ENCODE assay signal across 13 cellular contexts in genomic region chr1:207876129-207876528, GRCh38. TPM values are rescaled to one million over a fixed set of nuclear protein-coding genes. Genes with fewer than 3 reads are reported as not detected.
A peak's percentile ranks its signal among the peaks of the same experiment; 100 is the strongest.
DNase-seq lines count a peak whose midpoint lies in the region; ATAC-seq and TF ChIP-seq lines count a peak whose summit lies in the region.
"Had no signal": no experiment of that assay in that cellular context is flagged by ENCODE, and none has a peak within 500 bp of the region (broad histone marks: within the 10 kb centered on the region; RNA-seq: fewer than 3 reads in every experiment).

No MANE protein-coding gene starts in this region.

- no peak overlapping the region for H3K9ac ChIP-seq in MM.1S (ENCODE audit: low read length)
- H3K9ac ChIP-seq: BLaER1 had no signal

- TF ChIP-seq CTCF in cardiac muscle cell (IDR thresholded peaks at IDR 0.05; ENCODE audit: low read depth, low read length) (peak; percentile 23), MM.1S (IDR thresholded peaks at IDR 0.05; ENCODE audit: low read length) (peak; percentile 31; the same call in 1 of the 2 replicates), psoas muscle (IDR thresholded peaks at IDR 0.05) (peak; percentile 5)

- no peak for DNase-seq in cardiac muscle cell (ENCODE audit: low read depth in 1 of 2, low spot score in 1 of 2)
- no peak for DNase-seq in Right ventricle myocardium superior
- DNase-seq in MM.1S: no peak
- no peak for DNase-seq in psoas muscle
- no peak for DNase-seq in HPDE6-E6E7 (ENCODE audit: extremely low spot score)
- DNase-seq: activated naive CD8-positive, alpha-beta T cell treated with anti-CD3 and anti-CD28 coated beads, Interleukin-2, amount 10 ng/mL, durations not matched to agents 7 days and 5 days; effector memory CD4-positive, alpha-beta T cell; NCI-H2171; SJCRH30 had no signal

- no peak overlapping the region for H3K4me3 Mint-ChIP-seq in dendritic cell treated with granulocyte-macrophage colony-stimulating factor and Interleukin-4, amounts not matched to agents 40 ng/mL and 50 ng/mL, for 4 days
- H3K4me3 Mint-ChIP-seq: activated naive CD8-positive, alpha-beta T cell treated with anti-CD3 and anti-CD28 coated beads, Interleukin-2, amount 10 ng/mL, durations not matched to agents 7 days and 5 days had no signal

- peaks cover 44% of the 10 kb centered on the region for H3K4me1 Mint-ChIP-seq in dendritic cell treated with granulocyte-macrophage colony-stimulating factor and Interleukin-4, amounts not matched to agents 40 ng/mL and 50 ng/mL, for 4 days (ENCODE audit: low read depth)

- peaks cover 11% of the 10 kb centered on the region for H3F3A ChIP-seq in MM.1S (ENCODE audit: insufficient read depth, low read length)

- H3K4me3 ChIP-seq in cardiac muscle cell: no peak overlapping the region
- no peak overlapping the region for H3K4me3 ChIP-seq in MM.1S (ENCODE audit: low read length)
- H3K4me3 ChIP-seq in psoas muscle: no peak overlapping the region
- H3K4me3 ChIP-seq: BLaER1, SJCRH30 had no signal

- H3K9me2 ChIP-seq in MM.1S (replicated peaks; ENCODE audit: insufficient read depth, low read length): no peaks in the 10 kb centered on the region

- H3K36me3 Mint-ChIP-seq in dendritic cell treated with granulocyte-macrophage colony-stimulating factor and Interleukin-4, amounts not matched to agents 40 ng/mL and 50 ng/mL, for 4 days (ENCODE audit: low read depth): no peaks in the 10 kb centered on the region
- H3K36me3 Mint-ChIP-seq: activated naive CD8-positive, alpha-beta T cell treated with anti-CD3 and anti-CD28 coated beads, Interleukin-2, amount 10 ng/mL, durations not matched to agents 7 days and 5 days had no signal

- H3K9me3 ChIP-seq in cardiac muscle cell (ENCODE audit: low read depth) (no peaks in the 10 kb centered on the region), MM.1S (replicated peaks; ENCODE audit: insufficient read depth, low read length) (no peaks in the 10 kb centered on the region), psoas muscle (no peaks in the 10 kb centered on the region)
- H3K9me3 ChIP-seq: BLaER1, SJCRH30 had no signal

- H3K36me3 ChIP-seq in cardiac muscle cell: no peaks in the 10 kb centered on the region
- no peaks in the 10 kb centered on the region for H3K36me3 ChIP-seq in MM.1S (replicated peaks; ENCODE audit: insufficient read depth, low read length)
- H3K36me3 ChIP-seq in psoas muscle (ENCODE audit: insufficient read depth in 1 of 2, low read depth in 1 of 2): no peaks in the 10 kb centered on the region
- H3K36me3 ChIP-seq: BLaER1, SJCRH30 had no signal

- no peaks in the 10 kb centered on the region for H3K27me3 Mint-ChIP-seq in dendritic cell treated with granulocyte-macrophage colony-stimulating factor and Interleukin-4, amounts not matched to agents 40 ng/mL and 50 ng/mL, for 4 days
- H3K27me3 Mint-ChIP-seq: activated naive CD8-positive, alpha-beta T cell treated with anti-CD3 and anti-CD28 coated beads, Interleukin-2, amount 10 ng/mL, durations not matched to agents 7 days and 5 days had no signal

- no peaks in the 10 kb centered on the region for H3K79me2 ChIP-seq in MM.1S (ENCODE audit: low read length)

- H3K9me3 Mint-ChIP-seq in dendritic cell treated with granulocyte-macrophage colony-stimulating factor and Interleukin-4, amounts not matched to agents 40 ng/mL and 50 ng/mL, for 4 days: no peaks in the 10 kb centered on the region
- H3K9me3 Mint-ChIP-seq: activated naive CD8-positive, alpha-beta T cell treated with anti-CD3 and anti-CD28 coated beads, Interleukin-2, amount 10 ng/mL, durations not matched to agents 7 days and 5 days had no signal

- no peak for ATAC-seq in Right ventricle myocardium superior (ENCODE audit: poor library complexity)
- ATAC-seq in psoas muscle: peak in 2 of 4 donors; percentile 47 to 50
- no peak for ATAC-seq in HG02852 (IDR thresholded peaks at IDR 0.05; ENCODE audit: unreplicated experiment)
- ATAC-seq in HG02571 (IDR thresholded peaks at IDR 0.05; ENCODE audit: unreplicated experiment): no peak

- H3K4me1 ChIP-seq in cardiac muscle cell (ENCODE audit: low read depth): peaks cover 12% of the 10 kb centered on the region
- peaks cover 21% of the 10 kb centered on the region for H3K4me1 ChIP-seq in MM.1S (ENCODE audit: low read length)
- H3K4me1 ChIP-seq in psoas muscle: peaks cover 9% of the 10 kb centered on the region

- peak overlapping the region; percentile 74 for H3K27ac Mint-ChIP-seq in dendritic cell treated with granulocyte-macrophage colony-stimulating factor and Interleukin-4, amounts not matched to agents 40 ng/mL and 50 ng/mL, for 4 days
- H3K27ac Mint-ChIP-seq: activated naive CD8-positive, alpha-beta T cell treated with anti-CD3 and anti-CD28 coated beads, Interleukin-2, amount 10 ng/mL, durations not matched to agents 7 days and 5 days had no signal

- H3K27ac ChIP-seq in cardiac muscle cell (no peak overlapping the region), MM.1S (ENCODE audit: low read length) (no peak overlapping the region), psoas muscle (no peak overlapping the region)
- H3K27ac ChIP-seq: BLaER1, SJCRH30 had no signal

- H4K20me1 ChIP-seq in MM.1S (ENCODE audit: insufficient read depth, low read length): no peaks in the 10 kb centered on the region
- H4K20me1 ChIP-seq: BLaER1 had no signal

- H3K4me2 ChIP-seq in MM.1S (ENCODE audit: low read depth, low read length): no peak overlapping the region
- H3K4me2 ChIP-seq: BLaER1 had no signal

- WGBS in psoas muscle, 3 donors: 60 to 65% (median 63%) methylated on average over 4 of the region's 4 CpGs

- H3K27me3 ChIP-seq in cardiac muscle cell (no peaks in the 10 kb centered on the region), MM.1S (replicated peaks; ENCODE audit: insufficient read depth, low read length) (no peaks in the 10 kb centered on the region), psoas muscle (ENCODE audit: insufficient read depth in 3 of 3, low read length in 2 of 3) (no peaks in the 10 kb centered on the region)
- H3K27me3 ChIP-seq: BLaER1, SJCRH30 had no signal

- H2AFZ ChIP-seq in MM.1S (ENCODE audit: low read length): no peak overlapping the region

- intact Hi-C loops in Right ventricle myocardium superior (cut with DNase I): no loop called here
- intact Hi-C loops in dendritic cell treated with granulocyte-macrophage colony-stimulating factor and Interleukin-4, amounts not matched to agents 40 ng/mL and 50 ng/mL, for 4 days (cut with micrococcal nuclease): no loop called here
- intact Hi-C loops in psoas muscle (cut with DNase I): no loop called here

RNA-seq across cellular contexts. Expression of gene CD34, which starts 34.8 kb away (rescaled TPM):
- total RNA-seq in cardiac muscle cell: 0.04 and 0.27 TPM in 2 replicates
- polyA plus RNA-seq in cardiac muscle cell: 0.29 and 0.94 TPM in 2 replicates
- total RNA-seq in Right ventricle myocardium superior: 72.5 TPM
- 10 to 100 TPM; 15.7 to 61.1 (median 20.9) TPM for total RNA-seq in psoas muscle
- polyA plus RNA-seq in psoas muscle: 10 to 100 TPM; 14.4 to 25.0 (median 21.1) TPM
- total RNA-seq: activated naive CD8-positive, alpha-beta T cell treated with anti-CD3 and anti-CD28 coated beads, Interleukin-2, amount 10 ng/mL, durations not matched to agents 7 days and 5 days had no signal

Comparison
In these comparisons a context has a peak if more than half of its experiments do, and no peak if none do; other contexts are left out.
1. RNA of gene CD34, which starts 34.8 kb away (total RNA-seq): 72.5 TPM in Right ventricle myocardium superior (single experiment) and 15.7 to 61.1 TPM in psoas muscle; 0.04 to 0.27 TPM in cardiac muscle cell; every median in the first group is over 10 times any median in the second.
2. Peak in every context shown above with its lines, with median percentiles within 50 percentile points of each other: CTCF ChIP-seq.